ENCODE assay signal across 8 cellular contexts in the genomic region with DNA sequence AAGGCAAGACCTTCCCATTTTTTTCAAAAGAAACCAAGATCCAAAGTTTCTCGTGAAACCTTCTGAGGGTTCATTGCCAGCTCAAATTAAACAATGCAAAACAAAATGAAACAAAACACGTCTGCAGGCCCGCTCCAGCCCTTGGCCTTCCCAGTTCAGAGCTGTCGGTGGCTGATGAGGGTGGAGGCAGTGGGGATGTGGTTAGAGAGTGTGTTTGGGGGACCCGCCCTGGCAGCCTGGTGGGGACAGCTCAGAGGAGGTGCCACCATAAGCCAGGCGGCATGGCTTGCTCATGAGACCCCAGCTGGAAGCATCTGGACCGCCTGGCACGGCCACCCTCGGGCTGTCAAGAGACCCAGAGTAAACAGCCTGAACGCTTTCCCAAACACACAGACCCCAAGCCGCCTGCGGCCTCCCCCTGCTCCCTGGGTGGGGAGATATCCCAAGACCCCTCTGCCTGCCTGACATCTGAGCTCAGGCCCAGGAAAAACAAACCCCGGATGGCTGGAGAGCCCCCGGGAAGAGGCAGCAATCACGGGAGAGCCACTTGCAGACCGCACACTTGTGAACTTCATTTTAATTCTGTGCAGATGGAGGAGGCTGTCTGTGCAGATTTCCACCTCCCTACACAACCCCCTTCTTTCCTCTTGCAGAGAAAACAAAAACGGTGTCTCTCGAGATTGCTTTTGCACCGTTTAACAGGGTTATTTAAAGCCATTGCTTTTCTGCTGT. TPM values are rescaled to one million over a fixed set of nuclear protein-coding genes. Genes with fewer than 3 reads are reported as not detected.
DNase-seq lines count a peak whose midpoint lies in the region; ATAC-seq and TF ChIP-seq lines count a peak whose summit lies in the region.

No MANE protein-coding gene starts in this region.

- H3K4me3 ChIP-seq in GM23338 (no peak overlapping the region), endodermal cell (ENCODE audit: low read length) (no peak overlapping the region)

- H3K9me2 ChIP-seq in GM23338 (ENCODE audit: insufficient read depth): no peaks in the 10 kb centered on the region

- DNase-seq in GM23338 (ENCODE audit: low spot score) (no peak), endodermal cell (no peak), OCI-M2 (lab: John Stamatoyannopoulos, UW; ENCODE audit: unreplicated experiment) (no peak)
- DNase-seq in activated CD4-positive, alpha-beta T cell treated with anti-CD3 and anti-CD28 coated beads, Interleukin-2, amount 10 ng/mL, durations not matched to agents 24 days and 14 days: peak; percentile 84
- DNase-seq in stimulated activated CD4-positive, alpha-beta T cell treated with anti-CD3 and anti-CD28 coated beads, Interleukin-2, amount 100 ng/mL, for 24 hours: peak; percentile 30 to 39

- H3K9me3 ChIP-seq in endodermal cell (ENCODE audit: control insufficient read depth, low read length): no peaks in the 10 kb centered on the region

- no peaks in the 10 kb centered on the region for H4K20me1 ChIP-seq in GM23338 (replicated peaks; ENCODE audit: insufficient read depth)

- H3K4me1 Mint-ChIP-seq in GM23338 (peaks cover 7% of the 10 kb centered on the region), endodermal cell (peaks cover 5% of the 10 kb centered on the region)
- H3K4me1 Mint-ChIP-seq in activated CD4-positive, alpha-beta T cell treated with anti-CD3 and anti-CD28 coated beads, Interleukin-2, amount 10 ng/mL, durations not matched to agents 24 days and 14 days: peaks cover 41% of the 10 kb centered on the region

- H3K4me2 ChIP-seq in GM23338: no peak overlapping the region

- no peaks in the 10 kb centered on the region for H3K27me3 ChIP-seq in GM23338 (ENCODE audit: insufficient read depth)
- H3K27me3 ChIP-seq in endodermal cell (ENCODE audit: control insufficient read depth, insufficient read depth, low read length, poor library complexity, severe bottlenecking): no peaks in the 10 kb centered on the region

- WGBS in endodermal cell (ENCODE audit: insufficient coverage in 1 of 2, insufficient read length in 1 of 2), 2 experiments: 79 to 84% methylated on average over 5 to 19 of the region's 19 CpGs

- H3K9me3 Mint-ChIP-seq in GM23338: peaks cover 4% of the 10 kb centered on the region; the same call in 1 of the 3 replicates
- H3K9me3 Mint-ChIP-seq in activated CD4-positive, alpha-beta T cell treated with anti-CD3 and anti-CD28 coated beads, Interleukin-2, amount 10 ng/mL, durations not matched to agents 24 days and 14 days: peaks cover 5% of the 10 kb centered on the region
- peaks cover 3% of the 10 kb centered on the region for H3K9me3 Mint-ChIP-seq in endodermal cell

- TF ChIP-seq CTCF in GM23338 (conservative IDR thresholded peaks at IDR 0.05; ENCODE audit: low read depth in 2 of 2) (no peak), endodermal cell (conservative IDR thresholded peaks at IDR 0.05) (no peak)

- H3K27ac Mint-ChIP-seq in GM23338: no peak overlapping the region
- H3K27ac Mint-ChIP-seq in activated CD4-positive, alpha-beta T cell treated with anti-CD3 and anti-CD28 coated beads, Interleukin-2, amount 10 ng/mL, durations not matched to agents 24 days and 14 days: peak overlapping the region; percentile 86
- peak overlapping the region; percentile 1 for H3K27ac Mint-ChIP-seq in endodermal cell

- H3K27me3 Mint-ChIP-seq in GM23338 (ENCODE audit: insufficient read depth, low read depth, poor library complexity): peaks cover 2% of the 10 kb centered on the region
- H3K27me3 Mint-ChIP-seq in activated CD4-positive, alpha-beta T cell treated with anti-CD3 and anti-CD28 coated beads, Interleukin-2, amount 10 ng/mL, durations not matched to agents 24 days and 14 days: no peaks in the 10 kb centered on the region
- no peaks in the 10 kb centered on the region for H3K27me3 Mint-ChIP-seq in endodermal cell (ENCODE audit: insufficient read depth)

- peak overlapping the region; percentile 47; the same call in 1 of the 2 replicates for H2AFZ ChIP-seq in GM23338

- 0 out of 2 replicates have a peak, but pooled peaks cover 5% of the 10 kb centered on the region for H3F3A ChIP-seq in GM23338 (replicated peaks; ENCODE audit: low read depth)

- intact Hi-C loops in activated CD4-positive, alpha-beta T cell treated with anti-CD3 and anti-CD28 coated beads, Interleukin-2, amount 10 ng/mL, durations not matched to agents 24 days and 14 days (cut with micrococcal nuclease): loop anchor here (5.0 kb wide), 1 partner anchor 40 kb away; no protein-coding TSS in a partner anchor

- ATAC-seq in GM23338 (peak; percentile 27; the same call in 1 of the 3 replicates), GM19328 (IDR thresholded peaks at IDR 0.05; ENCODE audit: unreplicated experiment) (no peak), HG03159 (IDR thresholded peaks at IDR 0.05; ENCODE audit: unreplicated experiment) (no peak), GM21447 (IDR thresholded peaks at IDR 0.05; ENCODE audit: unreplicated experiment) (no peak)

- no peaks in the 10 kb centered on the region for H3K36me3 ChIP-seq in GM23338 (ENCODE audit: insufficient read depth)
- no peaks in the 10 kb centered on the region for H3K36me3 ChIP-seq in endodermal cell (ENCODE audit: control insufficient read depth, insufficient read depth, low read length)

- H3K27ac ChIP-seq in GM23338 (ENCODE audit: low read depth): 0 out of 2 replicates have a peak overlapping the region, but pooled peaks have one; percentile 26
- no peak overlapping the region for H3K27ac ChIP-seq in endodermal cell (ENCODE audit: low read depth, low read length)

- no peaks in the 10 kb centered on the region; the same call in 2 of the 3 replicates for H3K36me3 Mint-ChIP-seq in GM23338 (ENCODE audit: low read depth)
- peaks cover 5% of the 10 kb centered on the region for H3K36me3 Mint-ChIP-seq in activated CD4-positive, alpha-beta T cell treated with anti-CD3 and anti-CD28 coated beads, Interleukin-2, amount 10 ng/mL, durations not matched to agents 24 days and 14 days (ENCODE audit: low read depth)
- no peaks in the 10 kb centered on the region for H3K36me3 Mint-ChIP-seq in endodermal cell (ENCODE audit: low read depth)

- H3K79me2 ChIP-seq in GM23338 (replicated peaks; ENCODE audit: insufficient read depth): no peaks in the 10 kb centered on the region

- H3K4me1 ChIP-seq in GM23338 (ENCODE audit: insufficient read depth): peaks cover 7% of the 10 kb centered on the region; the same call in 1 of the 2 replicates
- H3K4me1 ChIP-seq in endodermal cell (ENCODE audit: control insufficient read depth, insufficient read depth, low read length): no peaks in the 10 kb centered on the region

- no peak overlapping the region for H3K9ac ChIP-seq in endodermal cell (ENCODE audit: extremely low read depth, low read length, poor library complexity, severe bottlenecking)

- H3K4me3 Mint-ChIP-seq in GM23338 (no peak overlapping the region), endodermal cell (no peak overlapping the region)
- peak overlapping the region; percentile 80 for H3K4me3 Mint-ChIP-seq in activated CD4-positive, alpha-beta T cell treated with anti-CD3 and anti-CD28 coated beads, Interleukin-2, amount 10 ng/mL, durations not matched to agents 24 days and 14 days

TF ChIP-seq in GM23338, 12 proteins besides CTCF, POLR2A, EP300 and RAD21 (continues in another document):
- no peak for TF ChIP-seq EZH2phosphoT487 (IDR thresholded peaks at IDR 0.05; ENCODE audit: unreplicated experiment)
- no peak for TF ChIP-seq POLR2AphosphoS5 (IDR thresholded peaks at IDR 0.05; ENCODE audit: low read depth)
- TF ChIP-seq ZNF114 (CRISPR knock-in tag; IDR thresholded peaks at IDR 0.05): no peak
- no peak for TF ChIP-seq JUNB (IDR thresholded peaks at IDR 0.05; ENCODE audit: unreplicated experiment)
- TF ChIP-seq ZNF331 (CRISPR knock-in tag; IDR thresholded peaks at IDR 0.05; ENCODE audit: low read depth): no peak

RNA-seq across cellular contexts. Expression of gene LITAF, which starts 35.4 kb away (rescaled TPM):
- total RNA-seq in GM23338 (2014; rRNA removed; shearing (Covaris generic)): 131 and 139 TPM in 2 replicates
- polyA plus RNA-seq in GM23338 (2016; fragmentation: Nextera tagmentation; extraction: Ambion mirVana): 147 and 158 TPM in 2 replicates
- total RNA-seq in activated CD4-positive, alpha-beta T cell treated with anti-CD3 and anti-CD28 coated beads, Interleukin-2, amount 10 ng/mL, durations not matched to agents 24 days and 14 days: 163 and 170 TPM in 2 replicates
- total RNA-seq in endodermal cell: 10 to 100 TPM; 36.6 to 62.9 TPM
- 85.2 TPM for polyA plus RNA-seq in endodermal cell (2013, experiment 1 of 2)
- polyA plus RNA-seq in endodermal cell (2013, experiment 2 of 2): 71.3 TPM

RNA-seq across cellular contexts. Expression of gene SNN, which starts 46.2 kb away (rescaled TPM):
- 62.6 and 63.3 TPM in 2 replicates for total RNA-seq in GM23338 (2014; rRNA removed; shearing (Covaris generic))
- 19.0 and 20.5 TPM in 2 replicates for polyA plus RNA-seq in GM23338 (2016; fragmentation: Nextera tagmentation; extraction: Ambion mirVana)
- 8.3 and 9.1 TPM in 2 replicates for total RNA-seq in activated CD4-positive, alpha-beta T cell treated with anti-CD3 and anti-CD28 coated beads, Interleukin-2, amount 10 ng/mL, durations not matched to agents 24 days and 14 days
- 10 to 100 TPM; 28.9 to 35.1 TPM for total RNA-seq in endodermal cell
- 78.9 TPM for polyA plus RNA-seq in endodermal cell (2013, experiment 1 of 2)
- 66.8 TPM for polyA plus RNA-seq in endodermal cell (2013, experiment 2 of 2)

Comparison
In these comparisons a context has a peak if more than half of its experiments do, and no peak if none do; other contexts are left out.
1. DNase-seq: peak in activated CD4-positive, alpha-beta T cell treated with anti-CD3 and anti-CD28 coated beads, Interleukin-2, amount 10 ng/mL, durations not matched to agents 24 days and 14 days (single experiment) and stimulated activated CD4-positive, alpha-beta T cell treated with anti-CD3 and anti-CD28 coated beads, Interleukin-2, amount 100 ng/mL, for 24 hours (2 of 2); none in GM23338 (single experiment), endodermal cell (single experiment) and OCI-M2 (single experiment).